ENCODE assay signal across 1 cellular context in genomic region chr20:2088904-2089303, GRCh38.
TF ChIP-seq lines count a peak whose summit lies in the region.

No MANE protein-coding gene starts in this region.

TF ChIP-seq in H1, 55 proteins besides CTCF, POLR2A, EP300 and RAD21:
- TF ChIP-seq BRCA1 (IDR thresholded peaks at IDR 0.05; ENCODE audit: low read depth, low read length) (no peak), HDAC6 (IDR thresholded peaks at IDR 0.05; ENCODE audit: low read depth, low read length) (no peak), SP2 (IDR thresholded peaks at IDR 0.05; ENCODE audit: low read length) (no peak), HDAC2 (IDR thresholded peaks at IDR 0.05; ENCODE audit: borderline replicate concordance in 1 of 2, low read depth in 2 of 2, low read length in 2 of 2) (peak in 1 of 2 experiments; percentile 27; a peak in 1 of 4 replicates), MAFK (IDR thresholded peaks at IDR 0.05; ENCODE audit: low read depth, low read length) (no peak), YY1 (IDR thresholded peaks at IDR 0.05; ENCODE audit: low read depth, low read length) (no peak), SUZ12 (IDR thresholded peaks at IDR 0.05; ENCODE audit: low read length) (no peak), CREB1 (IDR thresholded peaks at IDR 0.05) (0 out of 2 replicates have a peak, but pooled peaks have one; percentile 37), KDM1A (IDR thresholded peaks at IDR 0.05; ENCODE audit: borderline replicate concordance, low read length) (no peak), ASH2L (IDR thresholded peaks at IDR 0.05; ENCODE audit: low read length) (peak; percentile 30), CBX8 (IDR thresholded peaks at IDR 0.05; ENCODE audit: borderline replicate concordance, low read depth, low read length) (no peak), BCL11A (IDR thresholded peaks at IDR 0.05; ENCODE audit: low read depth in 2 of 2, low read length in 2 of 2) (no peak), TAF1 (IDR thresholded peaks at IDR 0.05; ENCODE audit: low read depth, low read length) (no peak), JUND (IDR thresholded peaks at IDR 0.05; ENCODE audit: low read length) (no peak), USF2 (IDR thresholded peaks at IDR 0.05; ENCODE audit: low read length) (no peak), JUN (IDR thresholded peaks at IDR 0.05; ENCODE audit: low read depth, low read length) (no peak), RNF2 (IDR thresholded peaks at IDR 0.05; ENCODE audit: borderline replicate concordance, low read depth, low read length, missing control alignments, poor library complexity, severe bottlenecking) (no peak), EZH2 (IDR thresholded peaks at IDR 0.05; ENCODE audit: low read depth, low read length, severe bottlenecking) (no peak), SIRT6 (IDR thresholded peaks at IDR 0.05; ENCODE audit: low read length) (no peak)
